8 cellular contexts compared by ENCODE assay signal in genomic region chr1:50023292-50024159, GRCh38. TPM values are rescaled to one million over a fixed set of nuclear protein-coding genes. Genes with fewer than 3 reads are reported as not detected.
A peak's percentile ranks its signal among the peaks of the same experiment; 100 is the strongest.
DNase-seq lines count a peak whose midpoint lies in the region; ATAC-seq and TF ChIP-seq lines count a peak whose summit lies in the region.

AGBL4 (minus strand) TSS chr1:50023954.

- H3K9me2 ChIP-seq in PC-9 (ENCODE audit: insufficient read depth): no peaks in the 10 kb centered on the region

- DNase-seq in DMS153 treated with DMSO at 0.1 percent for 48 hours (lab: John Stamatoyannopoulos, UW; ENCODE audit: unreplicated experiment) (peak; percentile 83), NCI-H1105 treated with DMSO at 0.1 percent for 48 hours (lab: John Stamatoyannopoulos, UW) (peak; percentile 83), heart right ventricle (peak; percentile 9 to 64), posterior cingulate gyrus (peak; percentile 35 to 96 (median 75)), GDM1 (lab: John Stamatoyannopoulos, UW) (no peak), PC-9 (no peak), NOMO-1 (lab: John Stamatoyannopoulos, UW; ENCODE audit: unreplicated experiment in 2 of 2) (no peak)
- peak; percentile 16 for DNase-seq in activated naive CD8-positive, alpha-beta T cell treated with anti-CD3 and anti-CD28 coated beads for 36 hours

- no peaks in the 10 kb centered on the region for H3K79me2 ChIP-seq in PC-9 (ENCODE audit: low read depth)

- H3K36me3 ChIP-seq in heart right ventricle: no peaks in the 10 kb centered on the region
- H3K36me3 ChIP-seq in PC-9 (ENCODE audit: low read depth): no peaks in the 10 kb centered on the region

- intact Hi-C loops in heart right ventricle (cut with DNase I) (no loop called here), posterior cingulate gyrus (cut with DNase I) (no loop called here), PC-9 (cut with micrococcal nuclease; ENCODE audit: unreplicated experiment) (no loop called here)

- no peak within 1 kb of the TSS for H3K4me3 Mint-ChIP-seq in activated naive CD8-positive, alpha-beta T cell treated with anti-CD3 and anti-CD28 coated beads for 36 hours

- peaks cover 0 to 26% (median 10%) of the 10 kb centered on the region in 7 donors for H3K27me3 ChIP-seq in heart right ventricle
- H3K27me3 ChIP-seq in PC-9 (ENCODE audit: insufficient read depth, low read depth): no peaks in the 10 kb centered on the region

- H2AFZ ChIP-seq in PC-9: no peak within 1 kb of the TSS

- H3K27ac ChIP-seq in heart right ventricle: no peak within 1 kb of the TSS
- no peak within 1 kb of the TSS for H3K27ac ChIP-seq in PC-9

- H3K9me3 Mint-ChIP-seq in activated naive CD8-positive, alpha-beta T cell treated with anti-CD3 and anti-CD28 coated beads for 36 hours: peaks cover 1% of the 10 kb centered on the region

- no peaks in the 10 kb centered on the region for H3K9me3 ChIP-seq in heart right ventricle
- no peaks in the 10 kb centered on the region for H3K9me3 ChIP-seq in PC-9 (ENCODE audit: insufficient read depth, low read depth)

- ATAC-seq in heart right ventricle: peak; percentile 69 to 97 (median 83)

- H3K36me3 Mint-ChIP-seq in activated naive CD8-positive, alpha-beta T cell treated with anti-CD3 and anti-CD28 coated beads for 36 hours: no peaks in the 10 kb centered on the region

- POLR2A ChIA-PET in PC-9 (lab: Charles Lee; ENCODE audit: unreplicated experiment): no interaction called here

- no peaks in the 10 kb centered on the region for H4K20me1 ChIP-seq in PC-9 (ENCODE audit: insufficient read depth)

- no peak within 1 kb of the TSS for H3K4me2 ChIP-seq in PC-9

- CTCF ChIA-PET in PC-9 (lab: Charles Lee): no interaction called here

- H3K27ac Mint-ChIP-seq in activated naive CD8-positive, alpha-beta T cell treated with anti-CD3 and anti-CD28 coated beads for 36 hours: no peak within 1 kb of the TSS

- H3K4me1 ChIP-seq in heart right ventricle (peaks cover 0 to 7% (median 0%) of the 10 kb centered on the region in 9 donors), PC-9 (replicated peaks; ENCODE audit: insufficient read depth) (no peaks in the 10 kb centered on the region)

- H3K4me1 Mint-ChIP-seq in activated naive CD8-positive, alpha-beta T cell treated with anti-CD3 and anti-CD28 coated beads for 36 hours: peaks cover 3% of the 10 kb centered on the region

- H3K4me3 ChIP-seq in heart right ventricle (peak within 1 kb of the TSS; percentile 45 to 61 (median 56)), PC-9 (no peak within 1 kb of the TSS)

- BruUV-seq in PC-9 (replicated peaks; lab: Mats Ljungman, UMichigan): no TSS peak

- 7% methylated on average over 56 of the region's 56 CpGs for WGBS in heart right ventricle, 2 donors

- peaks cover 19% of the 10 kb centered on the region for H3K27me3 Mint-ChIP-seq in activated naive CD8-positive, alpha-beta T cell treated with anti-CD3 and anti-CD28 coated beads for 36 hours

- no peaks in the 10 kb centered on the region for H3F3A ChIP-seq in PC-9 (ENCODE audit: insufficient read depth, low read depth)

- TF ChIP-seq CTCF in heart right ventricle (IDR thresholded peaks at IDR 0.05) (no peak), PC-9 (conservative IDR thresholded peaks at IDR 0.05) (no peak)

RNA-seq across cellular contexts. Expression of gene AGBL4, which starts in this region (rescaled TPM):
- under 1 TPM in 1 of 2 experiments, not detected in 1; 0.14 TPM for total RNA-seq in activated naive CD8-positive, alpha-beta T cell treated with anti-CD3 and anti-CD28 coated beads for 36 hours
- under 1 TPM in 9 of 10 donors, not detected in 1; 0.18 to 0.93 (median 0.52) TPM for total RNA-seq in heart right ventricle
- under 1 TPM in 1 of 2 donors, not detected in 1; 0.04 TPM for polyA plus RNA-seq in heart right ventricle
- total RNA-seq in PC-9 (2021): not detected in 2 replicates

Comparison
In these comparisons a context has a peak if more than half of its experiments do, and no peak if none do; other contexts are left out.
1. Peak in DNase-seq in activated naive CD8-positive, alpha-beta T cell treated with anti-CD3 and anti-CD28 coated beads for 36 hours; RNA of the gene not detected or under 1 TPM.
2. Peak in DNase-seq, ATAC-seq and H3K4me3 ChIP-seq in heart right ventricle; RNA of the gene not detected or under 1 TPM.
3. DNase-seq: peak in DMS153 treated with DMSO at 0.1 percent for 48 hours (single experiment), NCI-H1105 treated with DMSO at 0.1 percent for 48 hours (single experiment) and posterior cingulate gyrus (10 of 10); none in GDM1 (single experiment), PC-9 (0 of 2) and NOMO-1 (0 of 2).